8 cellular contexts compared by ENCODE assay signal in the genomic region with DNA sequence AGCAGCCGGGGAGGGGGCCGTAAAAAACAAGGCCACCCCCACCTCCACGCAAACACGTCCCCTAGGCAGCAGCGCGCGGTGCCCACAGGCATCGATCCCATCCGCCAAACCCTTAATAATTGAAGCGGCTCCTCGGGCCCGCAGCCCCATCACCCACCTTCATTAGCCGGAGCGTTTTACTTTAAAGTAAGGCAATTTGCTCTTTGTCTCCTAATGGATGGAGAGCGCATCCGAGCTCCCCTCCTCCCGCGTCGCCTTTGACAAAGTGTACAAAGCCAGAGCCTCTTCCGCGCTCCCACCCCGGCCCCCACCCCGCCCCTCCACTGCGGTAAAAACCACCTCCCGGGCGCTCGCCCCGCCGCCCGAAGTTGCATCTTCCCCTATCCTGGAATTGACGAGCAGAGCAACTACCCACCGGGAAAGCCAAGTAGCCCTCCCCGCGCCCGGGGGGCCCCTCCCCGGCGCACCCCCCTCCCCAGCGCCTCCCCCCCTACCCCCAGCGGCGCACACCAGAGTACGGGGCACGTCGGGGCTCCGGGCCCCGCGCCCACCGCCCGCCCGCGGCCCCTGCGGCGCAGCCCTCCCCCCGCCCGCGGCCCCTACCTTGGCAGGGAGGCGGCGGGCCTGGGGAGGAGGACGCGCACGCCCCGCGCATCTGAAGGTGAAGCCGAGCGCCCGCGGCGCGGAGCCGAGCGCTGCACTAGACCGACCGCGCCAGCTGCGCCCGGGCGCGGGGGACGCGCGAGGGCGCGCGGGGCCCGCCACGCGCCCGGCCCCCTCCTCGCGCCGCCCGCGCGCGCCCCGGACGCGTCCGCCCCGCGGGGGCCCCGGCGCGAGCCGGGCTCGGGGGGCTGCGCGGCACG. TPM values are rescaled to one million over a fixed set of nuclear protein-coding genes. Genes with fewer than 3 reads are reported as not detected.
DNase-seq lines count a peak whose midpoint lies in the region; ATAC-seq and TF ChIP-seq lines count a peak whose summit lies in the region.

TSS of gene ZNF516 (minus strand) at position 702 of the 863 bp plus-strand sequence. CDS start 52,188 bp downstream, outside the sequence.

- no peaks in the 10 kb centered on the region for H3K36me3 Mint-ChIP-seq in memory B cell

- H3K27me3 Mint-ChIP-seq in memory B cell, result peaks cover 9% of the 10 kb centered on the region

- DNase-seq in DMS53 (lab: John Stamatoyannopoulos, UW), result peak; percentile 94
- no peak for DNase-seq in RWPE2 (ENCODE audit: low spot score)
- no peak for DNase-seq in effector memory CD4-positive, alpha-beta T cell
- no peak for DNase-seq in memory B cell (ENCODE audit: low spot score in 2 of 2)
- DNase-seq in GM19240 (ENCODE audit: insufficient read length, low spot score), result no peak

- H3K9me3 Mint-ChIP-seq in memory B cell, result no peaks in the 10 kb centered on the region

- peak within 1 kb of the TSS; percentile 92 for H3K27ac Mint-ChIP-seq in memory B cell

- H3K4me1 ChIP-seq in RWPE2 (ENCODE audit: insufficient read depth, poor library complexity, severe bottlenecking) (peaks cover 6% of the 10 kb centered on the region), thymus (ENCODE audit: control insufficient read depth, insufficient read depth, low read length) (peaks cover 8% of the 10 kb centered on the region)
- H3K4me1 ChIP-seq in effector memory CD4-positive, alpha-beta T cell (ENCODE audit: control insufficient read depth, insufficient read depth, low read length, poor library complexity, severe bottlenecking), result peaks cover 20% of the 10 kb centered on the region

- ATAC-seq in HG02981 (IDR thresholded peaks at IDR 0.05; ENCODE audit: unreplicated experiment) (peak; percentile 10), RWPE2 (ENCODE audit: low read depth) (no peak), memory B cell (ENCODE audit: low read depth) (peak; percentile 15), GM21825 (IDR thresholded peaks at IDR 0.05; ENCODE audit: unreplicated experiment) (no peak)

- H3K4me3 Mint-ChIP-seq in memory B cell, result peak within 1 kb of the TSS; percentile 86

- H3K9me3 ChIP-seq in RWPE2 (ENCODE audit: severe bottlenecking), result no peaks in the 10 kb centered on the region
- H3K9me3 ChIP-seq in effector memory CD4-positive, alpha-beta T cell (ENCODE audit: control insufficient read depth, low read length), result no peaks in the 10 kb centered on the region
- H3K9me3 ChIP-seq in thymus (ENCODE audit: control insufficient read depth), result peaks cover 2% of the 10 kb centered on the region

- peak within 1 kb of the TSS; percentile 67 for H3K27ac ChIP-seq in RWPE2 (ENCODE audit: poor library complexity, severe bottlenecking)
- H3K27ac ChIP-seq in effector memory CD4-positive, alpha-beta T cell (ENCODE audit: insufficient read depth, low read length, poor library complexity, severe bottlenecking), result peak within 1 kb of the TSS; percentile 25
- H3K27ac ChIP-seq in thymus (ENCODE audit: low read depth), result peak within 1 kb of the TSS; percentile 74

- H3K4me3 ChIP-seq in RWPE2 (ENCODE audit: severe bottlenecking) (peak within 1 kb of the TSS; percentile 76), thymus (ENCODE audit: low read length) (peak within 1 kb of the TSS; percentile 76)
- peak within 1 kb of the TSS; percentile 78 for H3K4me3 ChIP-seq in effector memory CD4-positive, alpha-beta T cell (ENCODE audit: insufficient read depth, low read depth, low read length, poor library complexity, severe bottlenecking)

- H3K27me3 ChIP-seq in RWPE2 (ENCODE audit: insufficient read depth, poor library complexity, severe bottlenecking) (no peaks in the 10 kb centered on the region), thymus (ENCODE audit: control insufficient read depth, insufficient read depth) (peaks cover 57% of the 10 kb centered on the region)
- peaks cover 15% of the 10 kb centered on the region for H3K27me3 ChIP-seq in effector memory CD4-positive, alpha-beta T cell (replicated peaks; ENCODE audit: control insufficient read depth, insufficient read depth, low read length, poor library complexity, severe bottlenecking)

- peaks cover 14% of the 10 kb centered on the region for H3K4me1 Mint-ChIP-seq in memory B cell

- under 1% methylated on average over 106 of the region's 108 CpGs for WGBS in thymus

- H3K36me3 ChIP-seq in RWPE2 (ENCODE audit: low read depth), result no peaks in the 10 kb centered on the region
- H3K36me3 ChIP-seq in effector memory CD4-positive, alpha-beta T cell (ENCODE audit: control insufficient read depth, insufficient read depth, low read length), result no peaks in the 10 kb centered on the region
- no peaks in the 10 kb centered on the region for H3K36me3 ChIP-seq in thymus (ENCODE audit: control insufficient read depth, insufficient read depth)

- TF ChIP-seq CTCF in RWPE2 (IDR thresholded peaks at IDR 0.05; ENCODE audit: poor library complexity, severe bottlenecking), result no peak

RNA-seq across cellular contexts. Expression of gene ZNF516, which starts in this region (rescaled TPM):
- polyA plus RNA-seq in thymus, result 8.9 TPM

Comparison
In these comparisons a context has a peak if more than half of its experiments do, and no peak if none do; other contexts are left out.
1. ATAC-seq: peak in HG02981 (single experiment) and memory B cell (single experiment); none in RWPE2 (single experiment) and GM21825 (single experiment).
2. Peak in every context shown above with its lines, with median percentiles within 50 percentile points of each other: H3K27ac ChIP-seq and H3K4me3 ChIP-seq.